ENCODE assay signal across 25 cellular contexts in genomic region chr4:177479063-177479462, GRCh38.
"Had no signal": no experiment of that assay in that cellular context is flagged by ENCODE, and none has a peak within 500 bp of the region (broad histone marks: within the 10 kb centered on the region; RNA-seq: fewer than 3 reads in every experiment).

No MANE protein-coding gene starts in this region.

- H3K36me3 ChIP-seq: left lung, lower lobe of right lung, neural progenitor cell, neutrophil, right atrium auricular region, right lobe of liver, tibial nerve, uterus had no signal

- H3K4me2 ChIP-seq: neural progenitor cell, smooth muscle cell had no signal

- H3K9ac ChIP-seq: neural progenitor cell, parathyroid adenoma had no signal

- H3K27ac ChIP-seq: left lung, lower lobe of right lung, neural progenitor cell, neutrophil, parathyroid adenoma, right atrium auricular region, right lobe of liver, tibial nerve, uterus had no signal

- H3K9me3 ChIP-seq: left lung, lower lobe of right lung, neutrophil, right atrium auricular region, right lobe of liver, tibial nerve, uterus had no signal

- H3K27me3 ChIP-seq: left lung, neural progenitor cell, neutrophil, right atrium auricular region, right lobe of liver, tibial nerve, uterus had no signal

- H3K4me3 ChIP-seq: left lung, lower lobe of right lung, neural progenitor cell, right atrium auricular region, right lobe of liver, smooth muscle cell, tibial nerve, uterus had no signal

- DNase-seq: immature natural killer cell; kidney; left colon; left lung; lower lobe of right lung; mammary epithelial cell; mesenchymal stem cell; naive thymus-derived CD8-positive, alpha-beta T cell; nephron progenitor cell; occipital lobe; right lobe of liver; stimulated activated CD4-positive, alpha-beta T cell treated with anti-CD3 and anti-CD28 coated beads, Interleukin-1b, Interleukin-23, amount 100 ng/mL, for 48 hours; stimulated activated CD4-positive, alpha-beta T cell treated with anti-CD3 and anti-CD28 coated beads, Interleukin-2, amount 100 ng/mL, for 48 hours; stimulated activated CD4-positive, alpha-beta T cell treated with anti-CD3 and anti-CD28 coated beads, Interleukin-4, amount 100 ng/mL, for 4 hours; stimulated activated CD8-positive, alpha-beta memory T cell treated with anti-CD3 and anti-CD28 coated beads, Interleukin-4, amount 100 ng/mL, for 48 hours; stimulated activated naive CD4-positive, alpha-beta T cell treated with Interleukin-2 at 50 U/mL for 16 hours; stimulated activated naive CD8-positive, alpha-beta T cell treated with anti-CD3 and anti-CD28 coated beads, Interleukin-15, amount 100 ng/mL, for 72 hours; substantia nigra; uterus had no signal

- H2AFZ ChIP-seq: neural progenitor cell, parathyroid adenoma had no signal

- H3K79me2 ChIP-seq: parathyroid adenoma had no signal

- H3K4me1 ChIP-seq: left lung, lower lobe of right lung, parathyroid adenoma, right atrium auricular region, right lobe of liver, tibial nerve, uterus had no signal
